ENCODE assay signal across 22 cellular contexts in the genomic region with DNA sequence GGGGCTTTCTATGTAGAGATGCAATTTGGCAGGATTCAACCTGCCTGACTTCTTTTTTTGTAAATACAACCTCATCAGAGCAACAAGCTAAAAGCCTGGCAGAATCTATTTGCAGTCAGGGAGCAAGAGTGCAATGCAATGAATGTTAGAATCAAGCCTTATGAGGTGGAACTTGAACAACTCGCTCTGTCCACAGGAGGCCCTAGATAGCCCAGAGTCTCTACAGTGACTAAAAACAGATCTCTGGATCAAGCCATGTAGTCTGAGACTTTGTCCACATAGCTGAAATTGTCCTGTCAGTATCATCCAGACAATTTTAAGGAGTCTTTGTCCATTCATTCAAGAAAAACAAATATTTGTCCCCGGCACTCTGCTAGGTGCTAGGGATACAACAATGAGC. TPM values are rescaled to one million over a fixed set of nuclear protein-coding genes. Genes with fewer than 3 reads are reported as not detected.
"Had no signal": no experiment of that assay in that cellular context is flagged by ENCODE, and none has a peak within 500 bp of the region (broad histone marks: within the 10 kb centered on the region; RNA-seq: fewer than 3 reads in every experiment).

No MANE protein-coding gene starts in this region.

- H3K4me3 ChIP-seq: ascending aorta, gastrocnemius medialis, heart left ventricle, left lung, tibial artery had no signal

- DNase-seq: activated CD4-positive, alpha-beta T cell treated with anti-CD3 and anti-CD28 coated beads, Interleukin-2, amount 50 U/mL, for 4 hours; activated effector memory CD4-positive, alpha-beta T cell treated with anti-CD3 and anti-CD28 coated beads, Interleukin-2, amount 50 U/mL, for 16 hours; activated naive CD4-positive, alpha-beta T cell treated with anti-CD3 and anti-CD28 coated beads, Interleukin-2, amount 50 U/mL, for 16 hours; activated T-cell treated with anti-CD3 and anti-CD28 coated beads, Interleukin-2, amount 50 U/mL, for 72 hours; cortex of kidney; effector CD4-positive, alpha-beta T cell; gastrocnemius medialis; heart left ventricle; left lung; midbrain; nephron progenitor cell; posterior cingulate gyrus; stimulated activated CD4-positive, alpha-beta T cell treated with anti-CD3 and anti-CD28 coated beads, Interleukin-2, amount 100 ng/mL, for 24 hours; stimulated activated naive CD8-positive, alpha-beta T cell treated with anti-CD3 and anti-CD28 coated beads, Interleukin-15, Interleukin-2, amounts not matched to agents 100 U/mL and 50 U/mL, for 24 hours; substantia nigra; tibial artery had no signal

- H3K9me3 ChIP-seq: ascending aorta, gastrocnemius medialis, tibial artery had no signal

- H3K36me3 ChIP-seq: ascending aorta, gastrocnemius medialis, heart left ventricle, left lung, tibial artery had no signal

- H3K4me1 ChIP-seq: ascending aorta, gastrocnemius medialis, heart left ventricle, left lung, tibial artery had no signal

- H3K27me3 ChIP-seq: ascending aorta had no signal

- H3K27ac ChIP-seq: ascending aorta, gastrocnemius medialis, heart left ventricle, left lung, tibial artery had no signal

- ATAC-seq: activated T-cell treated with anti-CD3 and anti-CD28 coated beads, Interleukin-2, amount 50 U/mL, for 72 hours; esophagus mucosa; gastrocnemius medialis; left lung; stimulated activated naive CD8-positive, alpha-beta T cell treated with anti-CD3 and anti-CD28 coated beads, Interleukin-15, Interleukin-2, amounts not matched to agents 100 U/mL and 50 U/mL, for 24 hours had no signal

RNA-seq across cellular contexts. Expression of a gene that starts 32.1 kb away (rescaled TPM):
- total RNA-seq: activated CD8-positive, alpha-beta memory T cell treated with anti-CD3 and anti-CD28 coated beads for 36 hours; activated T-cell treated with anti-CD3 and anti-CD28 coated beads, Interleukin-2, amount 50 U/mL, for 72 hours; ascending aorta; esophagus mucosa; gastrocnemius medialis; heart left ventricle; left lung; lung microvascular endothelial cell; skeletal muscle tissue had no signal
- polyA plus RNA-seq: heart left ventricle had no signal

RNA-seq across cellular contexts. Expression of a gene that starts 46.8 kb away (rescaled TPM):
- total RNA-seq: ascending aorta, gastrocnemius medialis, lung microvascular endothelial cell, skeletal muscle tissue had no signal

RNA-seq across cellular contexts. Expression of a gene that starts 57.6 kb away (rescaled TPM):
- total RNA-seq: activated CD8-positive, alpha-beta memory T cell treated with anti-CD3 and anti-CD28 coated beads for 36 hours; activated T-cell treated with anti-CD3 and anti-CD28 coated beads, Interleukin-2, amount 50 U/mL, for 72 hours; ascending aorta; esophagus mucosa; gastrocnemius medialis; heart left ventricle; kidney epithelial cell; left lung; lung microvascular endothelial cell; skeletal muscle tissue had no signal
- polyA plus RNA-seq: heart left ventricle had no signal
